ENCODE assay signal across 27 cellular contexts in genomic region chr10:23326541-23327307, GRCh38. TPM values are rescaled to one million over a fixed set of nuclear protein-coding genes. Genes with fewer than 3 reads are reported as not detected.
"Had no signal": no experiment of that assay in that cellular context is flagged by ENCODE, and none has a peak within 500 bp of the region (broad histone marks: within the 10 kb centered on the region; RNA-seq: fewer than 3 reads in every experiment).

No MANE protein-coding gene starts in this region.

- H3K36me3 ChIP-seq: neutrophil, ovary, right atrium auricular region, tibial nerve had no signal

- H3K36me3 Mint-ChIP-seq: activated naive CD8-positive, alpha-beta T cell treated with anti-CD3 and anti-CD28 coated beads for 36 hours; immature natural killer cell had no signal

- DNase-seq: activated CD4-positive, alpha-beta T cell treated with anti-CD3 and anti-CD28 coated beads for 1 hour; activated CD4-positive, alpha-beta T cell treated with anti-CD3 and anti-CD28 coated beads, Interleukin-2, amount 50 U/mL, for 4 hours; activated CD8-positive, alpha-beta memory T cell treated with anti-CD3 and anti-CD28 coated beads for 24 hours; activated CD8-positive, alpha-beta memory T cell treated with anti-CD3 and anti-CD28 coated beads, Interleukin-2, amount 50 U/mL, for 4 hours; activated naive CD4-positive, alpha-beta T cell treated with Interleukin-2 at 50 U/mL for 16 hours; activated naive CD8-positive, alpha-beta T cell treated with anti-CD3 and anti-CD28 coated beads for 36 hours; activated T-cell treated with anti-CD3 and anti-CD28 coated beads, Interleukin-2, amount 50 U/mL, for 24 hours; amniotic stem cell; cerebellar nuclear complex; effector CD4-positive, alpha-beta T cell; foreskin melanocyte; glutamatergic neuron; immature natural killer cell; left ventricle myocardium superior; ovary; psoas muscle; stimulated activated CD4-positive, alpha-beta T cell treated with anti-CD3 and anti-CD28 coated beads, Interleukin-1b, Interleukin-23, amount 100 ng/mL, for 48 hours; T-helper 9 cell had no signal

- H3K4me1 ChIP-seq: psoas muscle, right atrium auricular region, tibial nerve had no signal

- H3K27ac ChIP-seq: hepatocyte, neutrophil, ovary, psoas muscle, right atrium auricular region, tibial nerve had no signal

- H3K9me3 ChIP-seq: neutrophil, ovary, psoas muscle, right atrium auricular region had no signal

- H3K27ac Mint-ChIP-seq: activated naive CD8-positive, alpha-beta T cell treated with anti-CD3 and anti-CD28 coated beads for 36 hours; activated T-cell treated with anti-CD3 and anti-CD28 coated beads, Interleukin-2, amount 50 U/mL, for 24 hours; nephron; stimulated activated naive CD8-positive, alpha-beta T cell treated with anti-CD3 and anti-CD28 coated beads, Interleukin-15, Interleukin-2, amounts not matched to agents 100 ng/mL and 50 ng/mL, for 24 hours had no signal

- H3K4me3 ChIP-seq: hepatocyte, ovary, psoas muscle, right atrium auricular region, tibial nerve had no signal

- H3K9me3 Mint-ChIP-seq: activated T-cell treated with anti-CD3 and anti-CD28 coated beads, Interleukin-2, amount 50 U/mL, for 24 hours; stimulated activated naive CD8-positive, alpha-beta T cell treated with anti-CD3 and anti-CD28 coated beads, Interleukin-15, Interleukin-2, amounts not matched to agents 100 ng/mL and 50 ng/mL, for 24 hours had no signal

- H3K27me3 ChIP-seq: hepatocyte, ovary, right atrium auricular region, tibial nerve had no signal

- H3K4me3 Mint-ChIP-seq: activated naive CD8-positive, alpha-beta T cell treated with anti-CD3 and anti-CD28 coated beads for 36 hours; activated T-cell treated with anti-CD3 and anti-CD28 coated beads, Interleukin-2, amount 50 U/mL, for 24 hours; immature natural killer cell; nephron; stimulated activated naive CD8-positive, alpha-beta T cell treated with anti-CD3 and anti-CD28 coated beads, Interleukin-15, Interleukin-2, amounts not matched to agents 100 ng/mL and 50 ng/mL, for 24 hours had no signal

- H3K4me1 Mint-ChIP-seq: immature natural killer cell, nephron had no signal

- FAIRE-seq: bronchial epithelial cell, endometrium had no signal

RNA-seq across cellular contexts. Expression of gene C10orf67, which starts 17.9 kb away (rescaled TPM):
- total RNA-seq: bronchial epithelial cell, urinary bladder had no signal
- polyA plus RNA-seq: hepatocyte, immature natural killer cell, urinary bladder had no signal
